In genomic region chr11:114616516-114616915, GRCh38 we compare ENCODE assay signal across 31 cellular contexts. TPM values are rescaled to one million over a fixed set of nuclear protein-coding genes. Genes with fewer than 3 reads are reported as not detected.
"Had no signal": no experiment of that assay in that cellular context is flagged by ENCODE, and none has a peak within 500 bp of the region (broad histone marks: within the 10 kb centered on the region; RNA-seq: fewer than 3 reads in every experiment).

No MANE protein-coding gene starts in this region.

- H3K27me3 ChIP-seq: adrenal gland, body of pancreas, foreskin keratinocyte, gastrocnemius medialis, heart left ventricle had no signal

- H3K9me3 Mint-ChIP-seq: activated T-cell treated with anti-CD3 and anti-CD28 coated beads, Interleukin-2, amount 50 U/mL, for 4 hours; activated T-helper 17 cell treated with anti-CD3 and anti-CD28 coated beads, Interleukin-2, amount 50 U/mL, for 72 hours had no signal

- H3K9me3 ChIP-seq: adrenal gland, body of pancreas, gastrocnemius medialis had no signal

- H3K36me3 Mint-ChIP-seq: activated naive CD8-positive, alpha-beta T cell had no signal

- H3K4me3 Mint-ChIP-seq: activated CD4-positive, alpha-beta T cell treated with anti-CD3 and anti-CD28 coated beads for 36 hours; activated CD4-positive, alpha-beta T cell treated with anti-CD3 and anti-CD28 coated beads, Interleukin-2, amount 10 ng/mL, durations not matched to agents 7 days and 5 days; activated CD8-positive, alpha-beta T cell treated with anti-CD3 and anti-CD28 coated beads for 36 hours; activated naive CD8-positive, alpha-beta T cell; activated T-cell treated with anti-CD3 and anti-CD28 coated beads, Interleukin-2, amount 50 U/mL, for 4 hours; activated T-helper 17 cell treated with anti-CD3 and anti-CD28 coated beads, Interleukin-2, amount 50 U/mL, for 72 hours had no signal

- H3K4me1 Mint-ChIP-seq: activated CD4-positive, alpha-beta T cell treated with anti-CD3 and anti-CD28 coated beads for 36 hours; activated CD4-positive, alpha-beta T cell treated with anti-CD3 and anti-CD28 coated beads, Interleukin-2, amount 10 ng/mL, durations not matched to agents 7 days and 5 days; activated T-helper 17 cell treated with anti-CD3 and anti-CD28 coated beads, Interleukin-2, amount 50 U/mL, for 72 hours had no signal

- ATAC-seq: activated CD4-positive, alpha-beta T cell treated with anti-CD3 and anti-CD28 coated beads for 36 hours; activated CD8-positive, alpha-beta T cell treated with anti-CD3 and anti-CD28 coated beads for 36 hours; activated T-cell treated with anti-CD3 and anti-CD28 coated beads, Interleukin-2, amount 50 U/mL, for 4 hours; activated T-helper 17 cell treated with anti-CD3 and anti-CD28 coated beads, Interleukin-2, amount 50 U/mL, for 72 hours; body of pancreas; esophagus mucosa; foreskin keratinocyte; gastrocnemius medialis; heart left ventricle had no signal

- FAIRE-seq: colon had no signal

- DNase-seq: activated CD4-positive, alpha-beta T cell treated with anti-CD3 and anti-CD28 coated beads for 36 hours; activated CD4-positive, alpha-beta T cell treated with anti-CD3 and anti-CD28 coated beads, Interleukin-2, amount 10 ng/mL, durations not matched to agents 7 days and 5 days; activated CD4-positive, alpha-beta T cell treated with anti-CD3 and anti-CD28 coated beads, Interleukin-2, amount 50 U/mL, for 48 hours; activated CD4-positive, CD25-positive, alpha-beta regulatory T cell; activated CD4-positive, CD25-positive, alpha-beta regulatory T cell treated with anti-CD3 and anti-CD28 coated beads, Interleukin-2, amount 50 U/mL, for 72 hours; activated CD8-positive, alpha-beta memory T cell treated with anti-CD3 and anti-CD28 coated beads for 24 hours; activated CD8-positive, alpha-beta T cell treated with anti-CD3 and anti-CD28 coated beads for 36 hours; activated effector memory CD4-positive, alpha-beta T cell treated with Interleukin-2 at 50 U/mL for 16 hours; activated gamma-delta T cell treated with Interleukin-2 at 50 U/mL for 16 hours; activated naive CD4-positive, alpha-beta T cell treated with anti-CD3 and anti-CD28 coated beads, Interleukin-2, amount 50 U/mL, for 16 hours; activated naive CD4-positive, alpha-beta T cell treated with Interleukin-2 at 50 U/mL for 16 hours; activated T-cell treated with anti-CD3 and anti-CD28 coated beads, Interleukin-2, amount 50 U/mL, for 4 hours; adrenal gland; amygdala; aorta; body of pancreas; caudate nucleus; effector CD8-positive, alpha-beta T cell; foreskin keratinocyte; gastrocnemius medialis; glutamatergic neuron; heart left ventricle; T-helper 2 cell had no signal

- H3K27me3 Mint-ChIP-seq: activated CD4-positive, alpha-beta T cell treated with anti-CD3 and anti-CD28 coated beads for 36 hours; activated CD4-positive, alpha-beta T cell treated with anti-CD3 and anti-CD28 coated beads, Interleukin-2, amount 10 ng/mL, durations not matched to agents 7 days and 5 days; activated CD8-positive, alpha-beta T cell treated with anti-CD3 and anti-CD28 coated beads for 36 hours; activated naive CD8-positive, alpha-beta T cell; activated T-helper 17 cell treated with anti-CD3 and anti-CD28 coated beads, Interleukin-2, amount 50 U/mL, for 72 hours had no signal

- H3K27ac Mint-ChIP-seq: activated CD4-positive, alpha-beta T cell treated with anti-CD3 and anti-CD28 coated beads for 36 hours; activated CD4-positive, alpha-beta T cell treated with anti-CD3 and anti-CD28 coated beads, Interleukin-2, amount 10 ng/mL, durations not matched to agents 7 days and 5 days; activated CD8-positive, alpha-beta T cell treated with anti-CD3 and anti-CD28 coated beads for 36 hours; activated naive CD8-positive, alpha-beta T cell; activated T-helper 17 cell treated with anti-CD3 and anti-CD28 coated beads, Interleukin-2, amount 50 U/mL, for 72 hours had no signal

- H3K4me1 ChIP-seq: adrenal gland, body of pancreas, foreskin keratinocyte, gastrocnemius medialis, heart left ventricle had no signal

- H3K36me3 ChIP-seq: adrenal gland, gastrocnemius medialis, heart left ventricle had no signal

- H3K4me3 ChIP-seq: adrenal gland, body of pancreas, gastrocnemius medialis, heart left ventricle had no signal

- H3K27ac ChIP-seq: adrenal gland, body of pancreas, foreskin keratinocyte, gastrocnemius medialis, heart left ventricle had no signal

RNA-seq across cellular contexts. Expression of gene NXPE4, which starts 20.9 kb away (rescaled TPM):
- total RNA-seq: activated CD4-positive, alpha-beta T cell treated with anti-CD3 and anti-CD28 coated beads for 36 hours; activated CD4-positive, alpha-beta T cell treated with anti-CD3 and anti-CD28 coated beads, Interleukin-2, amount 10 ng/mL, durations not matched to agents 7 days and 5 days; activated CD8-positive, alpha-beta T cell treated with anti-CD3 and anti-CD28 coated beads for 36 hours; activated T-cell treated with anti-CD3 and anti-CD28 coated beads, Interleukin-2, amount 50 U/mL, for 4 hours; activated T-helper 17 cell treated with anti-CD3 and anti-CD28 coated beads, Interleukin-2, amount 50 U/mL, for 72 hours; adrenal gland; body of pancreas; chondrocyte; dermis microvascular lymphatic vessel endothelial cell; epithelial cell of proximal tubule; esophagus mucosa; foreskin keratinocyte; heart left ventricle; T-helper 1 cell treated with Interleukin-12 subunit alpha and Interleukin-12 subunit beta and Interleukin-4 antibody, amounts not matched to agents 30 ng/mL and 1 ng/mL, for 36 hours had no signal
- polyA plus RNA-seq: adrenal gland, foreskin keratinocyte, heart left ventricle had no signal

RNA-seq across cellular contexts. Expression of gene NXPE1, which starts 56.8 kb away (rescaled TPM):
- total RNA-seq: activated CD4-positive, alpha-beta T cell treated with anti-CD3 and anti-CD28 coated beads for 36 hours; activated CD4-positive, alpha-beta T cell treated with anti-CD3 and anti-CD28 coated beads, Interleukin-2, amount 10 ng/mL, durations not matched to agents 7 days and 5 days; activated CD8-positive, alpha-beta T cell treated with anti-CD3 and anti-CD28 coated beads for 36 hours; activated T-cell treated with anti-CD3 and anti-CD28 coated beads, Interleukin-2, amount 50 U/mL, for 4 hours; activated T-helper 17 cell treated with anti-CD3 and anti-CD28 coated beads, Interleukin-2, amount 50 U/mL, for 72 hours; aorta; body of pancreas; chondrocyte; dermis microvascular lymphatic vessel endothelial cell; epithelial cell of proximal tubule; esophagus mucosa; foreskin keratinocyte; T-helper 1 cell treated with Interleukin-12 subunit alpha and Interleukin-12 subunit beta and Interleukin-4 antibody, amounts not matched to agents 30 ng/mL and 1 ng/mL, for 36 hours had no signal
- polyA plus RNA-seq: adrenal gland, foreskin keratinocyte had no signal
